ENCODE assay signal across 1 cellular context in genomic region chr19:35818445-35818844, GRCh38.
TF ChIP-seq lines count a peak whose summit lies in the region.

No MANE protein-coding gene starts in this region.

TF ChIP-seq in HepG2, 621 proteins besides CTCF, POLR2A, EP300 and RAD21:
- no peak for TF ChIP-seq ZNF883 (CRISPR knock-in tag; IDR thresholded peaks at IDR 0.05; ENCODE audit: not compliant biosample characterization)
- no peak for TF ChIP-seq CREB3 (CRISPR knock-in tag; IDR thresholded peaks at IDR 0.05)
- TF ChIP-seq ZSCAN22 (CRISPR knock-in tag; IDR thresholded peaks at IDR 0.05): no peak
- no peak for TF ChIP-seq EEA1 (CRISPR knock-in tag; IDR thresholded peaks at IDR 0.05; ENCODE audit: borderline replicate concordance)
- no peak for TF ChIP-seq AGO2 (optimal IDR thresholded peaks at IDR 0.05; ENCODE audit: low read depth, low read length)
